Comparison of ENCODE assay signal across 8 cellular contexts in the genomic region with DNA sequence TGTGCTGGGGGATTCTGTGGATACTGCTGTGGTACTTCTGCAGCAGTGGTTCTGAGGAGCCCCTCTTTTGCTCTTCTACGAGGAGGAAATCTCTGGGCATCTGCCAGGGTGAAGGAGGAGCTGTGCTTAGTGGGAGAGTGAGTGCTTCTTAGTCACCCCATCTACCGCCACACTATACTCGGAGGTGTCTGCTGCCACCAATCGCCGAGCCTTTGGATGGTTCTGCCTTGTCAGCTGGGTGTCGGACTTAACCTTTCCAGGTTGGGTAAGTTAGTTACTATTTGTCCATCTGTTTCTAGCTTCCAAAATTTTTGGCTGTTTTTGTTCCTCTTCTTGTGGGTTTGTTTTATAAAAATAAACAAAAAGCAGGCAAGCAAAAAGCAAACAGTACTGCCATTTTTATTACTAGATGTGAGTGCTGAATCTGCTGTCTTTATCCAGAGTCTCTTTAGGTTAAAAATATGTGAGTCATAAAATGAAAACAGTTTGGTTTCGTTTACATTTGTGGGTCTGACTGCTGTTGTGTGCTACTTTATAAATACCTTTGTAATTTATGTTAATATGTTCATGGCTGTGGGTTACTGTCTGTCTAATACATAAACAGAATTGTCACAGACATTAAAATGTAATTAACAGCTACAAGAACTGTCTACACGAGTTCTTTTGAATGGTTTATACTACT.
DNase-seq lines count a peak whose midpoint lies in the region; ATAC-seq, FAIRE-seq and TF ChIP-seq lines count a peak whose summit lies in the region.

No MANE protein-coding gene starts in this region.

- 97% methylated on average over 8 of the region's 8 CpGs for WGBS in HepG2 (ENCODE audit: low lambda C conversion rate)

- TF ChIP-seq EP300 in HepG2 (IDR thresholded peaks at IDR 0.05; ENCODE audit: low read depth in 2 of 2, low read length in 2 of 2) (no peak), HepG2 (CRISPR knock-in tag; IDR thresholded peaks at IDR 0.05; ENCODE audit: borderline replicate concordance) (no peak)

- ATAC-seq in GM18867 (IDR thresholded peaks at IDR 0.05; ENCODE audit: unreplicated experiment) (peak; percentile 72), HG03342 (IDR thresholded peaks at IDR 0.05; ENCODE audit: unreplicated experiment) (peak; percentile 61), HepG2 (no peak), GM19023 (IDR thresholded peaks at IDR 0.05; ENCODE audit: unreplicated experiment) (no peak), HG03460 (IDR thresholded peaks at IDR 0.05; ENCODE audit: unreplicated experiment) (no peak), HG03571 (IDR thresholded peaks at IDR 0.05; ENCODE audit: unreplicated experiment) (no peak)

- no peaks in the 10 kb centered on the region for H3K9me3 ChIP-seq in HepG2 (ENCODE audit: low read length)

- H3K4me2 ChIP-seq in HepG2 (ENCODE audit: low read depth, low read length), result no peak overlapping the region

- DNase-seq in activated T-helper 9 cell treated with anti-CD3 and anti-CD28 coated beads, Interleukin-2, amount 50 U/mL, for 16 hours (ENCODE audit: low read depth), result peak; percentile 14
- DNase-seq in HepG2 (ENCODE audit: low spot score), result no peak
- no peak for DNase-seq in cortex of kidney (lab: John Stamatoyannopoulos, UW)

- H3K36me3 ChIP-seq in HepG2 (replicated peaks in 1 of 2; ENCODE audit: control insufficient read depth in 1 of 2, insufficient read depth in 2 of 2, low read length in 2 of 2), result peaks cover 3% of the 10 kb centered on the region in 2 experiments; a peak in 3 of 5 replicates

- H3K27ac ChIP-seq in HepG2 (ENCODE audit: extremely low read length, insufficient read depth, low read length), result no peak overlapping the region

- TF ChIP-seq RAD21 in HepG2 (CRISPR knock-in tag; IDR thresholded peaks at IDR 0.05), result no peak

- TF ChIP-seq CTCF in HepG2 (CRISPR knock-in tag; IDR thresholded peaks at IDR 0.05), result no peak

- H3K9ac ChIP-seq in HepG2 (ENCODE audit: insufficient read depth, low read depth, low read length), result no peak overlapping the region

- intact Hi-C loops in HepG2 (cut with micrococcal nuclease; ENCODE audit: unreplicated experiment), result no loop called here

- H3K27me3 ChIP-seq in HepG2 (ENCODE audit: control insufficient read depth in 1 of 2, insufficient read depth in 2 of 2, low read length in 2 of 2), result no peaks in the 10 kb centered on the region

- in situ Hi-C loops in HepG2 (cut with HindIII; ENCODE audit: extremely low pct_ligation_motif_present, low pct_unique_long_range_greater_than_20kb), result no loop called here

- H3K4me1 ChIP-seq in HepG2 (ENCODE audit: insufficient read depth, low read length), result no peaks in the 10 kb centered on the region

- peaks cover 89% of the 10 kb centered on the region for H3K79me2 ChIP-seq in HepG2 (ENCODE audit: insufficient read depth, low read length)

- no peak overlapping the region for H2AFZ ChIP-seq in HepG2 (ENCODE audit: low read length)

- peaks cover 13% of the 10 kb centered on the region; the same call in 1 of the 2 replicates for H4K20me1 ChIP-seq in HepG2 (ENCODE audit: insufficient read depth, low read length)

- BruUV-seq in HepG2 (replicated peaks; lab: Mats Ljungman, UMichigan), result no TSS peak

- no peak overlapping the region for H3K4me3 ChIP-seq in HepG2 (replicated peaks in 1 of 3; ENCODE audit: insufficient read depth in 1 of 3, low read depth in 2 of 3, low read length in 3 of 3)

- FAIRE-seq in HepG2 (lab: Jason Lieb, UNC), result no peak

- POLR2A ChIA-PET in HepG2 (lab: Yijun Ruan, JAX), result no interaction called here

- CTCF ChIA-PET in HepG2 (lab: Yijun Ruan, JAX; ENCODE audit: low intra/inter-chr PET ratio, low total read pairs), result no interaction called here

- no peak for TF ChIP-seq POLR2A in HepG2 (IDR thresholded peaks at IDR 0.05; ENCODE audit: insufficient read depth in 1 of 2, low read depth in 2 of 2, low read length in 2 of 2)

TF ChIP-seq in HepG2, 621 proteins besides CTCF, POLR2A, EP300 and RAD21:
- no peak for TF ChIP-seq ATAD3A (CRISPR knock-in tag; IDR thresholded peaks at IDR 0.05)
- TF ChIP-seq RBM22 (optimal IDR thresholded peaks at IDR 0.05; ENCODE audit: low read length), result peak; percentile 84

Comparison
In these comparisons a context has a peak if more than half of its experiments do, and no peak if none do; other contexts are left out.
1. ATAC-seq: peak in GM18867 (single experiment) and HG03342 (single experiment); none in HepG2 (single experiment), GM19023 (single experiment), HG03460 (single experiment) and HG03571 (single experiment).